In genomic region chr1:213104604-213105003, GRCh38 we compare ENCODE assay signal across 25 cellular contexts.
"Had no signal": no experiment of that assay in that cellular context is flagged by ENCODE, and none has a peak within 500 bp of the region (broad histone marks: within the 10 kb centered on the region; RNA-seq: fewer than 3 reads in every experiment).

No MANE protein-coding gene starts in this region.

- DNase-seq: activated CD4-positive, alpha-beta T cell treated with anti-CD3 and anti-CD28 coated beads for 48 hours; activated CD4-positive, alpha-beta T cell treated with anti-CD3 and anti-CD28 coated beads, Interleukin-2, amount 50 U/mL, for 48 hours; activated CD8-positive, alpha-beta memory T cell treated with anti-CD3 and anti-CD28 coated beads for 24 hours; activated effector memory CD4-positive, alpha-beta T cell treated with anti-CD3 and anti-CD28 coated beads, Interleukin-2, amount 50 U/mL, for 16 hours; activated naive CD4-positive, alpha-beta T cell treated with anti-CD3 and anti-CD28 coated beads for 36 hours; activated naive CD8-positive, alpha-beta T cell treated with anti-CD3 and anti-CD28 coated beads for 36 hours; adrenal gland; cerebellar nuclear complex; colonic mucosa; effector CD8-positive, alpha-beta T cell; left ventricle myocardium inferior; mucosa of descending colon; right cardiac atrium; stimulated activated CD4-positive, alpha-beta T cell treated with anti-CD3 and anti-CD28 coated beads, Interleukin-15, amount 100 ng/mL, for 24 hours; stimulated activated CD4-positive, alpha-beta T cell treated with anti-CD3 and anti-CD28 coated beads, Interleukin-2, amount 100 ng/mL, for 24 hours; stimulated activated naive CD4-positive, alpha-beta T cell; tibial artery; upper lobe of right lung had no signal

- H3K27ac Mint-ChIP-seq: activated naive CD4-positive, alpha-beta T cell treated with anti-CD3 and anti-CD28 coated beads for 36 hours; activated naive CD8-positive, alpha-beta T cell treated with anti-CD3 and anti-CD28 coated beads for 36 hours; activated T-helper 1 cell treated with anti-CD3 and anti-CD28 coated beads, Interleukin-12 subunit alpha, Interleukin-12 subunit beta, Interleukin-2, Interleukin-4 antibody, amounts not matched to agents 30 ng/mL and 10 ng/mL and 1 ng/mL, durations not matched to agents 14 hours and 24 hours and 36 hours; brain; natural killer cell treated with Interleukin-12 subunit alpha and Interleukin-12 subunit beta and Interleukin-15 and Interleukin-18, amount 100 ng/mL, for 72 hours had no signal

- ATAC-seq: mucosa of descending colon; natural killer cell treated with Interleukin-12 subunit alpha and Interleukin-12 subunit beta and Interleukin-15 and Interleukin-18, amount 100 ng/mL, for 72 hours; right cardiac atrium; upper lobe of right lung had no signal

- H3K9me3 Mint-ChIP-seq: activated T-helper 1 cell treated with anti-CD3 and anti-CD28 coated beads, Interleukin-12 subunit alpha, Interleukin-12 subunit beta, Interleukin-2, Interleukin-4 antibody, amounts not matched to agents 30 ng/mL and 10 ng/mL and 1 ng/mL, durations not matched to agents 14 hours and 24 hours and 36 hours; natural killer cell treated with Interleukin-12 subunit alpha and Interleukin-12 subunit beta and Interleukin-15 and Interleukin-18, amount 100 ng/mL, for 72 hours had no signal

- H3K4me3 ChIP-seq: adrenal gland, ascending aorta, cardiac muscle cell, colonic mucosa, left ventricle myocardium inferior, lung, mucosa of descending colon, suprapubic skin, tibial artery, upper lobe of right lung had no signal

- H3K27me3 Mint-ChIP-seq: activated naive CD8-positive, alpha-beta T cell treated with anti-CD3 and anti-CD28 coated beads for 36 hours; brain; natural killer cell treated with Interleukin-12 subunit alpha and Interleukin-12 subunit beta and Interleukin-15 and Interleukin-18, amount 100 ng/mL, for 72 hours had no signal

- H3K4me3 Mint-ChIP-seq: activated naive CD4-positive, alpha-beta T cell treated with anti-CD3 and anti-CD28 coated beads for 36 hours; activated naive CD8-positive, alpha-beta T cell treated with anti-CD3 and anti-CD28 coated beads for 36 hours; activated T-helper 1 cell treated with anti-CD3 and anti-CD28 coated beads, Interleukin-12 subunit alpha, Interleukin-12 subunit beta, Interleukin-2, Interleukin-4 antibody, amounts not matched to agents 30 ng/mL and 10 ng/mL and 1 ng/mL, durations not matched to agents 14 hours and 24 hours and 36 hours; brain; natural killer cell treated with Interleukin-12 subunit alpha and Interleukin-12 subunit beta and Interleukin-15 and Interleukin-18, amount 100 ng/mL, for 72 hours had no signal
